ENCODE assay signal across 1 cellular context in the genomic region with DNA sequence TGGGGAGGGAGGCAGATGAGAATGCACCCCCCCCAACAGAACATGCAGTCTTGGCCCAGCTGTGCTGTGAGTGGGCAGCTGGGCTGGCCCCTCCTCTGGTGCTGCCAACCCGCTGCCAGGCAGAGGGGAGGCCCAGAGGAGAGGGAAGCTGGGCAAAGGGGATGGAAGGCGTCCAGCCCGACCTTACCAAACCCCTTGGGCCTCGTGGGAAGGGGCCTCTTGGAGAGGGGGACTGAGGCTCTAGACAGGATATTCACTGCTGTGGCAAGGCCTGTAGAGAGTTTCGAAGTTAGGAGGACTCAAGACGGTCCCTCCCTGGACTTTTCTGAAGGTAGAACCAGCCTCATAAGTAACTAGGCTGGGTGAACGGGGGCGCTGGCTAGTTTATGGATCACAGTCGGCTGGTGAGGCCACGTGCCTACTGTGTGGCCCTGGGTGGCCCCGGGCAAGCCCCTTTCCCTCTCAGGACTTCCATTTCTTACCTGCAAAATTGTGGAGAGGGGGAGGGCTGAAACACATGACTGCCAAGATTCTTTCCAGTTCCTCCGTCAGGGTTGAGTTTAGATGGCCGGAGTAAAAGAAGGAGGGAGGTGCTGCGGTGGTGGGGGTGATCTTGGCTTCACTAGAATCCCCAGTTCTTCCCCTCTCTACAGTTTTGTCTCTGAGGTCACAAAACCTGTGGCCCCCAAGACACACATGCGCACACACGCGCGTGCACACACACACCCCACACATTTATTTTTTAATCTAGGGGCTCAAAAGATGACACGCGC.
TF ChIP-seq lines count a peak whose summit lies in the region.

No MANE protein-coding gene starts in this region.

TF ChIP-seq in HepG2, 621 proteins besides CTCF, POLR2A, EP300 and RAD21 (continued from another document and continues in another):
- TF ChIP-seq, protein P1, sequence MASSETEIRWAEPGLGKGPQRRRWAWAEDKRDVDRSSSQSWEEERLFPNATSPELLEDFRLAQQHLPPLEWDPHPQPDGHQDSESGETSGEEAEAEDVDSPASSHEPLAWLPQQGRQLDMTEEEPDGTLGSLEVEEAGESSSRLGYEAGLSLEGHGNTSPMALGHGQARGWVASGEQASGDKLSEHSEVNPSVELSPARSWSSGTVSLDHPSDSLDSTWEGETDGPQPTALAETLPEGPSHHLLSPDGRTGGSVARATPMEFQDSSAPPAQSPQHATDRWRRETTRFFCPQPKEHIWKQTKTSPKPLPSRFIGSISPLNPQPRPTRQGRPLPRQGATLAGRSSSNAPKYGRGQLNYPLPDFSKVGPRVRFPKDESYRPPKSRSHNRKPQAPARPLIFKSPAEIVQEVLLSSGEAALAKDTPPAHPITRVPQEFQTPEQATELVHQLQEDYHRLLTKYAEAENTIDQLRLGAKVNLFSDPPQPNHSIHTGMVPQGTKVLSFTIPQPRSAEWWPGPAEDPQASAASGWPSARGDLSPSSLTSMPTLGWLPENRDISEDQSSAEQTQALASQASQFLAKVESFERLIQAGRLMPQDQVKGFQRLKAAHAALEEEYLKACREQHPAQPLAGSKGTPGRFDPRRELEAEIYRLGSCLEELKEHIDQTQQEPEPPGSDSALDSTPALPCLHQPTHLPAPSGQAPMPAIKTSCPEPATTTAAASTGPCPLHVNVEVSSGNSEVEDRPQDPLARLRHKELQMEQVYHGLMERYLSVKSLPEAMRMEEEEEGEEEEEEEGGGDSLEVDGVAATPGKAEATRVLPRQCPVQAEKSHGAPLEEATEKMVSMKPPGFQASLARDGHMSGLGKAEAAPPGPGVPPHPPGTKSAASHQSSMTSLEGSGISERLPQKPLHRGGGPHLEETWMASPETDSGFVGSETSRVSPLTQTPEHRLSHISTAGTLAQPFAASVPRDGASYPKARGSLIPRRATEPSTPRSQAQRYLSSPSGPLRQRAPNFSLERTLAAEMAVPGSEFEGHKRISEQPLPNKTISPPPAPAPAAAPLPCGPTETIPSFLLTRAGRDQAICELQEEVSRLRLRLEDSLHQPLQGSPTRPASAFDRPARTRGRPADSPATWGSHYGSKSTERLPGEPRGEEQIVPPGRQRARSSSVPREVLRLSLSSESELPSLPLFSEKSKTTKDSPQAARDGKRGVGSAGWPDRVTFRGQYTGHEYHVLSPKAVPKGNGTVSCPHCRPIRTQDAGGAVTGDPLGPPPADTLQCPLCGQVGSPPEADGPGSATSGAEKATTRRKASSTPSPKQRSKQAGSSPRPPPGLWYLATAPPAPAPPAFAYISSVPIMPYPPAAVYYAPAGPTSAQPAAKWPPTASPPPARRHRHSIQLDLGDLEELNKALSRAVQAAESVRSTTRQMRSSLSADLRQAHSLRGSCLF (CRISPR knock-in tag; IDR thresholded peaks at IDR 0.05; ENCODE audit: borderline replicate concordance) = no peak
- no peak for TF ChIP-seq NFKBIZ (CRISPR knock-in tag; IDR thresholded peaks at IDR 0.05)
- TF ChIP-seq NFRKB (IDR thresholded peaks at IDR 0.05) = no peak
- no peak for TF ChIP-seq ZNF556 (CRISPR knock-in tag; IDR thresholded peaks at IDR 0.05; ENCODE audit: borderline replicate concordance)
- TF ChIP-seq, protein P2, sequence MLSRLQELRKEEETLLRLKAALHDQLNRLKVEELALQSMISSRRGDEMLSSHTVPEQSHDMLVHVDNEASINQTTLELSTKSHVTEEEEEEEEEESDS (CRISPR knock-in tag; IDR thresholded peaks at IDR 0.05; ENCODE audit: borderline replicate concordance) = no peak
- TF ChIP-seq SP2 (CRISPR knock-in tag; IDR thresholded peaks at IDR 0.05) = no peak
- TF ChIP-seq ZSCAN22 (CRISPR knock-in tag; IDR thresholded peaks at IDR 0.05) = no peak
- TF ChIP-seq NAIF1 (CRISPR knock-in tag; IDR thresholded peaks at IDR 0.05; ENCODE audit: borderline replicate concordance) = no peak
- peak; percentile 26; the same call in 1 of the 2 replicates for TF ChIP-seq SALL1 (CRISPR knock-in tag; IDR thresholded peaks at IDR 0.05)
- TF ChIP-seq GFI1 (CRISPR knock-in tag; IDR thresholded peaks at IDR 0.05; ENCODE audit: borderline replicate concordance) = no peak
- no peak for TF ChIP-seq ZNF569 (CRISPR knock-in tag; IDR thresholded peaks at IDR 0.05; ENCODE audit: borderline replicate concordance)
- no peak for TF ChIP-seq ZNF629 (CRISPR knock-in tag; conservative IDR thresholded peaks at IDR 0.05)
- no peak for TF ChIP-seq ZNF329 (CRISPR knock-in tag; IDR thresholded peaks at IDR 0.05; ENCODE audit: low read depth)
- TF ChIP-seq, protein P3, sequence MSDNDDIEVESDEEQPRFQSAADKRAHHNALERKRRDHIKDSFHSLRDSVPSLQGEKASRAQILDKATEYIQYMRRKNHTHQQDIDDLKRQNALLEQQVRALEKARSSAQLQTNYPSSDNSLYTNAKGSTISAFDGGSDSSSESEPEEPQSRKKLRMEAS (IDR thresholded peaks at IDR 0.05) = peak; percentile 37; the same call in 1 of the 2 replicates
- TF ChIP-seq ZNF768 (CRISPR knock-in tag; IDR thresholded peaks at IDR 0.05) = 0 out of 2 replicates have a peak, but pooled peaks have one; percentile 24
- no peak for TF ChIP-seq FOSL1 (CRISPR knock-in tag; IDR thresholded peaks at IDR 0.05; ENCODE audit: borderline replicate concordance)
- TF ChIP-seq TSC22D2 (CRISPR knock-in tag; IDR thresholded peaks at IDR 0.05; ENCODE audit: borderline replicate concordance) = no peak
- TF ChIP-seq ATF7 (IDR thresholded peaks at IDR 0.05) = no peak
- TF ChIP-seq ATF7 (CRISPR knock-in tag; IDR thresholded peaks at IDR 0.05) = no peak; the same call in 1 of the 2 replicates
- no peak for TF ChIP-seq IRF2 (CRISPR knock-in tag; IDR thresholded peaks at IDR 0.05)
- TF ChIP-seq RBAK (CRISPR knock-in tag; IDR thresholded peaks at IDR 0.05) = no peak
- no peak for TF ChIP-seq TMF1 (CRISPR knock-in tag; IDR thresholded peaks at IDR 0.05; ENCODE audit: low read depth)
- no peak for TF ChIP-seq ISX (CRISPR knock-in tag; conservative IDR thresholded peaks at IDR 0.05)
- no peak for TF ChIP-seq PAWR (CRISPR knock-in tag; IDR thresholded peaks at IDR 0.05; ENCODE audit: borderline replicate concordance)
- TF ChIP-seq KDM5A (IDR thresholded peaks at IDR 0.05; ENCODE audit: borderline replicate concordance, low read length) = no peak
- TF ChIP-seq SNRNP70 (IDR thresholded peaks at IDR 0.05; ENCODE audit: low read depth, low read length) = no peak
- no peak for TF ChIP-seq CEBPG (CRISPR knock-in tag; IDR thresholded peaks at IDR 0.05)
- TF ChIP-seq, protein P4, sequence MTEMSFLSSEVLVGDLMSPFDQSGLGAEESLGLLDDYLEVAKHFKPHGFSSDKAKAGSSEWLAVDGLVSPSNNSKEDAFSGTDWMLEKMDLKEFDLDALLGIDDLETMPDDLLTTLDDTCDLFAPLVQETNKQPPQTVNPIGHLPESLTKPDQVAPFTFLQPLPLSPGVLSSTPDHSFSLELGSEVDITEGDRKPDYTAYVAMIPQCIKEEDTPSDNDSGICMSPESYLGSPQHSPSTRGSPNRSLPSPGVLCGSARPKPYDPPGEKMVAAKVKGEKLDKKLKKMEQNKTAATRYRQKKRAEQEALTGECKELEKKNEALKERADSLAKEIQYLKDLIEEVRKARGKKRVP (CRISPR knock-in tag; IDR thresholded peaks at IDR 0.05) = no peak
- TF ChIP-seq, protein P5, sequence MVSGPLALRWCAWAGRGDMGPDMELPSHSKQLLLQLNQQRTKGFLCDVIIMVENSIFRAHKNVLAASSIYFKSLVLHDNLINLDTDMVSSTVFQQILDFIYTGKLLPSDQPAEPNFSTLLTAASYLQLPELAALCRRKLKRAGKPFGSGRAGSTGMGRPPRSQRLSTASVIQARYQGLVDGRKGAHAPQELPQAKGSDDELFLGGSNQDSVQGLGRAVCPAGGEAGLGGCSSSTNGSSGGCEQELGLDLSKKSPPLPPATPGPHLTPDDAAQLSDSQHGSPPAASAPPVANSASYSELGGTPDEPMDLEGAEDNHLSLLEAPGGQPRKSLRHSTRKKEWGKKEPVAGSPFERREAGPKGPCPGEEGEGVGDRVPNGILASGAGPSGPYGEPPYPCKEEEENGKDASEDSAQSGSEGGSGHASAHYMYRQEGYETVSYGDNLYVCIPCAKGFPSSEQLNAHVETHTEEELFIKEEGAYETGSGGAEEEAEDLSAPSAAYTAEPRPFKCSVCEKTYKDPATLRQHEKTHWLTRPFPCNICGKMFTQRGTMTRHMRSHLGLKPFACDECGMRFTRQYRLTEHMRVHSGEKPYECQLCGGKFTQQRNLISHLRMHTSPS (CRISPR knock-in tag; IDR thresholded peaks at IDR 0.05; ENCODE audit: low read depth) = no peak; the same call in 1 of the 2 replicates
- TF ChIP-seq WIZ (CRISPR knock-in tag; IDR thresholded peaks at IDR 0.05) = no peak
- no peak for TF ChIP-seq PRMT3 (CRISPR knock-in tag; IDR thresholded peaks at IDR 0.05; ENCODE audit: borderline replicate concordance, low read depth)
- TF ChIP-seq, protein P6, sequence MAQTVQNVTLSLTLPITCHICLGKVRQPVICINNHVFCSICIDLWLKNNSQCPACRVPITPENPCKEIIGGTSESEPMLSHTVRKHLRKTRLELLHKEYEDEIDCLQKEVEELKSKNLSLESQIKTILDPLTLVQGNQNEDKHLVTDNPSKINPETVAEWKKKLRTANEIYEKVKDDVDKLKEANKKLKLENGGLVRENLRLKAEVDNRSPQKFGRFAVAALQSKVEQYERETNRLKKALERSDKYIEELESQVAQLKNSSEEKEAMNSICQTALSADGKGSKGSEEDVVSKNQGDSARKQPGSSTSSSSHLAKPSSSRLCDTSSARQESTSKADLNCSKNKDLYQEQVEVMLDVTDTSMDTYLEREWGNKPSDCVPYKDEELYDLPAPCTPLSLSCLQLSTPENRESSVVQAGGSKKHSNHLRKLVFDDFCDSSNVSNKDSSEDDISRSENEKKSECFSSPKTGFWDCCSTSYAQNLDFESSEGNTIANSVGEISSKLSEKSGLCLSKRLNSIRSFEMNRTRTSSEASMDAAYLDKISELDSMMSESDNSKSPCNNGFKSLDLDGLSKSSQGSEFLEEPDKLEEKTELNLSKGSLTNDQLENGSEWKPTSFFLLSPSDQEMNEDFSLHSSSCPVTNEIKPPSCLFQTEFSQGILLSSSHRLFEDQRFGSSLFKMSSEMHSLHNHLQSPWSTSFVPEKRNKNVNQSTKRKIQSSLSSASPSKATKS (CRISPR knock-in tag; IDR thresholded peaks at IDR 0.05) = no peak
- TF ChIP-seq, protein P7, sequence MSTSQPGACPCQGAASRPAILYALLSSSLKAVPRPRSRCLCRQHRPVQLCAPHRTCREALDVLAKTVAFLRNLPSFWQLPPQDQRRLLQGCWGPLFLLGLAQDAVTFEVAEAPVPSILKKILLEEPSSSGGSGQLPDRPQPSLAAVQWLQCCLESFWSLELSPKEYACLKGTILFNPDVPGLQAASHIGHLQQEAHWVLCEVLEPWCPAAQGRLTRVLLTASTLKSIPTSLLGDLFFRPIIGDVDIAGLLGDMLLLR (CRISPR knock-in tag; IDR thresholded peaks at IDR 0.05) = no peak
- TF ChIP-seq ZNF550 (CRISPR knock-in tag; IDR thresholded peaks at IDR 0.05; ENCODE audit: borderline replicate concordance) = no peak
- TF ChIP-seq NR2C2 (CRISPR knock-in tag; IDR thresholded peaks at IDR 0.05; ENCODE audit: borderline replicate concordance) = no peak
- no peak for TF ChIP-seq ZNF563 (CRISPR knock-in tag; IDR thresholded peaks at IDR 0.05)
- no peak for TF ChIP-seq CBX5 (CRISPR knock-in tag; IDR thresholded peaks at IDR 0.05; ENCODE audit: borderline replicate concordance)
- TF ChIP-seq ZNF672 (CRISPR knock-in tag; IDR thresholded peaks at IDR 0.05) = no peak
- no peak for TF ChIP-seq YY1 (IDR thresholded peaks at IDR 0.05; ENCODE audit: insufficient read depth, insufficient replicate concordance, low read depth, low read length)
- TF ChIP-seq, protein P8, sequence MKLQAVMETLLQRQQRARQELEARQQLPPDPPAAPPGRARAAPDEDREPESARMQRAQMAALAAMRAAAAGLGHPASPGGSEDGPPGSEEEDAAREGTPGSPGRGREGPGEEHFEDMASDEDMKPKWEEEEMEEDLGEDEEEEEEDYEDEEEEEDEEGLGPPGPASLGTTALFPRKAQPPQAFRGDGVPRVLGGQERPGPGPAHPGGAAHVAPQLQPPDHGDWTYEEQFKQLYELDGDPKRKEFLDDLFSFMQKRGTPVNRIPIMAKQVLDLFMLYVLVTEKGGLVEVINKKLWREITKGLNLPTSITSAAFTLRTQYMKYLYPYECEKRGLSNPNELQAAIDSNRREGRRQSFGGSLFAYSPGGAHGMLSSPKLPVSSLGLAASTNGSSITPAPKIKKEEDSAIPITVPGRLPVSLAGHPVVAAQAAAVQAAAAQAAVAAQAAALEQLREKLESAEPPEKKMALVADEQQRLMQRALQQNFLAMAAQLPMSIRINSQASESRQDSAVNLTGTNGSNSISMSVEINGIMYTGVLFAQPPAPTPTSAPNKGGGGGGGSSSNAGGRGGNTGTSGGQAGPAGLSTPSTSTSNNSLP (IDR thresholded peaks at IDR 0.05; ENCODE audit: low read depth, low read length) = no peak
- TF ChIP-seq, protein P9, sequence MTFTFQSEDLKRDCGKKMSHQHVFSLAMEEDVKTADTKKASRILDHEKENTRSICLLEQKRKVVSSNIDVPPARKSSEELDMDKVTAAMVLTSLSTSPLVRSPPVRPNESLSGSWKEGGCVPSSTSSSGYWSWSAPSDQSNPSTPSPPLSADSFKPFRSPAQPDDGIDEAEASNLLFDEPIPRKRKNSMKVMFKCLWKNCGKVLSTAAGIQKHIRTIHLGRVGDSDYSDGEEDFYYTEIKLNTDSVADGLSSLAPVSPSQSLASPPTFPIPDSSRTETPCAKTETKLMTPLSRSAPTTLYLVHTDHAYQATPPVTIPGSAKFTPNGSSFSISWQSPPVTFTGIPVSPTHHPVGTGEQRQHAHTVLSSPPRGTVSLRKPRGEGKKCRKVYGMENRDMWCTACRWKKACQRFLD (CRISPR knock-in tag; IDR thresholded peaks at IDR 0.05; ENCODE audit: borderline replicate concordance) = no peak
- no peak; the same call in 1 of the 2 replicates for TF ChIP-seq EZH2 (conservative IDR thresholded peaks at IDR 0.05; ENCODE audit: low read depth, low read length)
- TF ChIP-seq MYNN (CRISPR knock-in tag; IDR thresholded peaks at IDR 0.05; ENCODE audit: low read depth) = no peak
- no peak for TF ChIP-seq ZBTB42 (CRISPR knock-in tag; IDR thresholded peaks at IDR 0.05)
- no peak for TF ChIP-seq ZNF331 (CRISPR knock-in tag; IDR thresholded peaks at IDR 0.05)
